Comparison of ENCODE assay signal across 1 cellular context in the genomic region with DNA sequence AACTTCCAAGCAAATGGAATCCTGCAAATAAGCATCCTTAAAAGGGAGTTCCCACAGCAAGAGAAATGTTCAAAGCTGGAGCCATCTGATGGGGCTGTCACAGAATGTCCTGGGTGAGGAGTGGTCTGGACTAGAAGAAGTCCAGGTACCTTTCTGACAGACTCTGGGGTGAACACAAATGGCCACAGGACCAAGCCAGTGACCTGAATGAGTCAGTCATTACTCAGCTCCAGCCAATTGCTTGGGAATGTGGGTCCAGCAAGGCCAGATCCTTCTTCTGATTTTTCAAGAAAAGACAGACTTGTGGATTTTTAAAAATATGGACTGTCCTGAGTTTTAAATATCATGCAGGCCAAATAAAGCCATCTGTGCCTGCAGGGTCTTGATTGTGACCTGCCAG.
TF ChIP-seq lines count a peak whose summit lies in the region.

No MANE protein-coding gene starts in this region.

TF ChIP-seq in GM23338, 12 proteins besides CTCF, POLR2A, EP300 and RAD21 (continued from another document):
- TF ChIP-seq, protein P1, sequence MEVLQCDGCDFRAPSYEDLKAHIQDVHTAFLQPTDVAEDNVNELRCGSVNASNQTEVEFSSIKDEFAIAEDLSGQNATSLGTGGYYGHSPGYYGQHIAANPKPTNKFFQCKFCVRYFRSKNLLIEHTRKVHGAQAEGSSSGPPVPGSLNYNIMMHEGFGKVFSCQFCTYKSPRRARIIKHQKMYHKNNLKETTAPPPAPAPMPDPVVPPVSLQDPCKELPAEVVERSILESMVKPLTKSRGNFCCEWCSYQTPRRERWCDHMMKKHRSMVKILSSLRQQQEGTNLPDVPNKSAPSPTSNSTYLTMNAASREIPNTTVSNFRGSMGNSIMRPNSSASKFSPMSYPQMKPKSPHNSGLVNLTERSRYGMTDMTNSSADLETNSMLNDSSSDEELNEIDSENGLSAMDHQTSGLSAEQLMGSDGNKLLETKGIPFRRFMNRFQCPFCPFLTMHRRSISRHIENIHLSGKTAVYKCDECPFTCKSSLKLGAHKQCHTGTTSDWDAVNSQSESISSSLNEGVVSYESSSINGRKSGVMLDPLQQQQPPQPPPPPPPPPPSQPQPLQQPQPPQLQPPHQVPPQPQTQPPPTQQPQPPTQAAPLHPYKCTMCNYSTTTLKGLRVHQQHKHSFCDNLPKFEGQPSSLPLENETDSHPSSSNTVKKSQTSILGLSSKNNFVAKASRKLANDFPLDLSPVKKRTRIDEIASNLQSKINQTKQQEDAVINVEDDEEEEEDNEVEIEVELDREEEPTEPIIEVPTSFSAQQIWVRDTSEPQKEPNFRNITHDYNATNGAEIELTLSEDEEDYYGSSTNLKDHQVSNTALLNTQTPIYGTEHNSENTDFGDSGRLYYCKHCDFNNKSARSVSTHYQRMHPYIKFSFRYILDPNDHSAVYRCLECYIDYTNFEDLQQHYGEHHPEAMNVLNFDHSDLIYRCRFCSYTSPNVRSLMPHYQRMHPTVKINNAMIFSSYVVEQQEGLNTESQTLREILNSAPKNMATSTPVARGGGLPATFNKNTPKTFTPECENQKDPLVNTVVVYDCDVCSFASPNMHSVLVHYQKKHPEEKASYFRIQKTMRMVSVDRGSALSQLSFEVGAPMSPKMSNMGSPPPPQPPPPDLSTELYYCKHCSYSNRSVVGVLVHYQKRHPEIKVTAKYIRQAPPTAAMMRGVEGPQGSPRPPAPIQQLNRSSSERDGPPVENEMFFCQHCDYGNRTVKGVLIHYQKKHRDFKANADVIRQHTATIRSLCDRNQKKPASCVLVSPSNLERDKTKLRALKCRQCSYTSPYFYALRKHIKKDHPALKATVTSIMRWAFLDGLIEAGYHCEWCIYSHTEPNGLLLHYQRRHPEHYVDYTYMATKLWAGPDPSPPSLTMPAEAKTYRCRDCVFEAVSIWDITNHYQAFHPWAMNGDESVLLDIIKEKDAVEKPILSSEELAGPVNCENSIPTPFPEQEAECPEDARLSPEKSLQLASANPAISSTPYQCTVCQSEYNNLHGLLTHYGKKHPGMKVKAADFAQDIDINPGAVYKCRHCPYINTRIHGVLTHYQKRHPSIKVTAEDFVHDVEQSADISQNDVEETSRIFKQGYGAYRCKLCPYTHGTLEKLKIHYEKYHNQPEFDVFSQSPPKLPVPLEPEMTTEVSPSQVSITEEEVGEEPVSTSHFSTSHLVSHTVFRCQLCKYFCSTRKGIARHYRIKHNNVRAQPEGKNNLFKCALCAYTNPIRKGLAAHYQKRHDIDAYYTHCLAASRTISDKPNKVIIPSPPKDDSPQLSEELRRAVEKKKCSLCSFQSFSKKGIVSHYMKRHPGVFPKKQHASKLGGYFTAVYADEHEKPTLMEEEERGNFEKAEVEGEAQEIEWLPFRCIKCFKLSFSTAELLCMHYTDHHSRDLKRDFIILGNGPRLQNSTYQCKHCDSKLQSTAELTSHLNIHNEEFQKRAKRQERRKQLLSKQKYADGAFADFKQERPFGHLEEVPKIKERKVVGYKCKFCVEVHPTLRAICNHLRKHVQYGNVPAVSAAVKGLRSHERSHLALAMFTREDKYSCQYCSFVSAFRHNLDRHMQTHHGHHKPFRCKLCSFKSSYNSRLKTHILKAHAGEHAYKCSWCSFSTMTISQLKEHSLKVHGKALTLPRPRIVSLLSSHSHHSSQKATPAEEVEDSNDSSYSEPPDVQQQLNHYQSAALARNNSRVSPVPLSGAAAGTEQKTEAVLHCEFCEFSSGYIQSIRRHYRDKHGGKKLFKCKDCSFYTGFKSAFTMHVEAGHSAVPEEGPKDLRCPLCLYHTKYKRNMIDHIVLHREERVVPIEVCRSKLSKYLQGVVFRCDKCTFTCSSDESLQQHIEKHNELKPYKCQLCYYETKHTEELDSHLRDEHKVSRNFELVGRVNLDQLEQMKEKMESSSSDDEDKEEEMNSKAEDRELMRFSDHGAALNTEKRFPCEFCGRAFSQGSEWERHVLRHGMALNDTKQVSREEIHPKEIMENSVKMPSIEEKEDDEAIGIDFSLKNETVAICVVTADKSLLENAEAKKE (CRISPR knock-in tag; IDR thresholded peaks at IDR 0.05) = no peak
